Comparison of ENCODE assay signal across 24 cellular contexts in genomic region chr11:41795004-41795403, GRCh38.
"Had no signal": no experiment of that assay in that cellular context is flagged by ENCODE, and none has a peak within 500 bp of the region (broad histone marks: within the 10 kb centered on the region; RNA-seq: fewer than 3 reads in every experiment).

No MANE protein-coding gene starts in this region.

- H3K27me3 ChIP-seq: ovary, right atrium auricular region, right lobe of liver, tibial nerve had no signal

- H3K4me3 ChIP-seq: left ventricle myocardium inferior, lower lobe of right lung, mucosa of descending colon, ovary, right atrium auricular region, right lobe of liver, smooth muscle cell, tibial nerve had no signal

- H3K4me2 ChIP-seq: smooth muscle cell had no signal

- FAIRE-seq: islet of Langerhans had no signal

- ATAC-seq: lower lobe of right lung; mucosa of descending colon; naive thymus-derived CD4-positive, alpha-beta T cell; natural killer cell treated with Interleukin-12 subunit alpha and Interleukin-12 subunit beta and Interleukin-15 and Interleukin-18, amount 100 ng/mL, for 72 hours; right lobe of liver; stimulated activated memory B cell treated with anti-CD40 and anti-IgM and Interleukin-4, amounts not matched to agents 10 μg/mL and 1 μg/mL and 100 μg/mL, for 72 hours; stimulated activated naive CD8-positive, alpha-beta T cell treated with anti-CD3 and anti-CD28 coated beads, Interleukin-15, amount 100 ng/mL, for 72 hours had no signal

- H3K36me3 ChIP-seq: left ventricle myocardium inferior, lower lobe of right lung, ovary, right atrium auricular region, right lobe of liver, tibial nerve had no signal

- DNase-seq: hippocampal formation; immature natural killer cell; kidney; left ventricle myocardium inferior; lower lobe of right lung; mesendoderm; midbrain; mucosa of descending colon; naive thymus-derived CD4-positive, alpha-beta T cell; ovary; right lobe of liver; stimulated activated CD4-positive, alpha-beta T cell treated with anti-CD3 and anti-CD28 coated beads, Interleukin-1b, Interleukin-23, amount 100 ng/mL, for 48 hours; stimulated activated CD4-positive, alpha-beta T cell treated with anti-CD3 and anti-CD28 coated beads, Interleukin-2, amount 100 ng/mL, for 48 hours; stimulated activated CD4-positive, alpha-beta T cell treated with anti-CD3 and anti-CD28 coated beads, Interleukin-4, amount 100 ng/mL, for 4 hours; stimulated activated CD8-positive, alpha-beta memory T cell treated with anti-CD3 and anti-CD28 coated beads, Interleukin-4, amount 100 ng/mL, for 48 hours; stimulated activated naive CD4-positive, alpha-beta T cell treated with Interleukin-2 at 50 U/mL for 16 hours; stimulated activated naive CD8-positive, alpha-beta T cell treated with anti-CD3 and anti-CD28 coated beads, Interleukin-15, amount 100 ng/mL, for 72 hours; substantia nigra had no signal

- H3K4me1 ChIP-seq: left ventricle myocardium inferior, lower lobe of right lung, right atrium auricular region, right lobe of liver, tibial nerve had no signal

- H3K9me3 ChIP-seq: ovary, right atrium auricular region, right lobe of liver had no signal

- H3K27ac ChIP-seq: left ventricle myocardium inferior, lower lobe of right lung, ovary, right atrium auricular region, right lobe of liver, tibial nerve had no signal
